ENCODE assay signal across 15 cellular contexts in the genomic region with DNA sequence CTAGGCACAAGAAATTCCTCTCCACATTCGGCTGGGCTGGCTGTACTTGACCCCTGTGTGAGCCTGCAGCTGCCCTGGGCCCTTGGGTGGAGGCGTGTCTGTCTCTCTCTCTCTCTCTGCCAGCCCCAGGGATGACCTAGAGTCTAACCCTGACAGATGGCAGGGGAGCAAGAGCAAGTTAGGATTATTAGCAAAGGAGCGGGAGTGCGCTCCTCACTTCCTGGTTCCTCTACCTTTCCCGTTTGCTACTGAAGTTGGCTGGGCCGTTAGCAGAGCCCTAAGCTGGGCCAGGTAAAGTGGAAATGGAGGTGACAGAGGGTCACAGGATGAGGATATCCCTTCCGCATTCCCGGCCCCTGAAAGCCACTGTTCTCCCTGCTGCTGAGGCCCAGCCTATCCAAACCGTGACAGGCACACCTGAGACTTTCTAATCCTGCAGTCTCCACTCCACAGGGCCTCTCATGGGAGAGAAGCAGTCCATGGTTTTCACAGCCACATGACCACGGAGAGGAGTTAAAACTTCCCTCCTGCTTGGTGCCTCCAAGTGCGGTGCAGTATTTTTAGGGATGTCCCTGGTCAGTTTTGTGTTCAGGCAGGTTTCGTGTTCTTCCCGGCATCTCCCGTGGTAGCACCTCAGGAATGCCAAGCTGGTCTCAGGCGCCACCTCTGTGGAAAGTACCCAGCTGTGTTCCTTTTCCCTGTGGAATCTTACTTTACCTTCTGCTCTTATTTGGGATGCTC.
A peak's percentile ranks its signal among the peaks of the same experiment; 100 is the strongest.
DNase-seq lines count a peak whose midpoint lies in the region; ATAC-seq and TF ChIP-seq lines count a peak whose summit lies in the region.
"Had no signal": no experiment of that assay in that cellular context is flagged by ENCODE, and none has a peak within 500 bp of the region (broad histone marks: within the 10 kb centered on the region; RNA-seq: fewer than 3 reads in every experiment).

No MANE protein-coding gene starts in this region.

- DNase-seq in NCI-H82 treated with DMSO at 0.1 percent for 48 hours (lab: John Stamatoyannopoulos, UW; ENCODE audit: unreplicated experiment) (peak; percentile 66), erythroblast (lab: John Stamatoyannopoulos, UW) (peak; percentile 21 to 23), lung (ENCODE audit: low spot score) (no peak), upper lobe of right lung (no peak), GF-D8 (lab: John Stamatoyannopoulos, UW) (no peak), ovary (no peak), ecto neural progenitor cell (ENCODE audit: low spot score) (no peak)
- DNase-seq: activated CD4-positive, alpha-beta T cell treated with anti-CD3 and anti-CD28 coated beads, Interleukin-2, amount 50 U/mL, for 1 hour; CD4-positive, alpha-beta memory T cell; effector CD8-positive, alpha-beta T cell; MG63; midbrain; NCI-H2171; T-helper 17 cell had no signal

- TF ChIP-seq CTCF in lung (IDR thresholded peaks at IDR 0.05; ENCODE audit: control extremely low read depth, extremely low read depth): no peak
- TF ChIP-seq CTCF in upper lobe of right lung (IDR thresholded peaks at IDR 0.05): no peak
- no peak for TF ChIP-seq CTCF in ovary (IDR thresholded peaks at IDR 0.05)

- H3K4me1 ChIP-seq in lung (ENCODE audit: control insufficient read depth in 2 of 2, insufficient read depth in 2 of 2, low read length in 2 of 2) (peaks cover 3 to 5% of the 10 kb centered on the region in 2 donors), upper lobe of right lung (no peaks in the 10 kb centered on the region), ovary (ENCODE audit: insufficient read depth) (peaks cover 5% of the 10 kb centered on the region)

- H3K27ac ChIP-seq in lung (ENCODE audit: low read depth in 1 of 2, low read length in 1 of 2) (peak overlapping the region in 1 of 2 donors; percentile 54), upper lobe of right lung (peak overlapping the region; percentile 24), ovary (no peak overlapping the region)

- H3K9me3 ChIP-seq in lung (ENCODE audit: control insufficient read depth in 2 of 2, insufficient read depth in 1 of 2, low read length in 1 of 2) (peaks cover 0 to 2% of the 10 kb centered on the region in 2 donors), upper lobe of right lung (no peaks in the 10 kb centered on the region), ovary (no peaks in the 10 kb centered on the region)

- ATAC-seq in lung (ENCODE audit: insufficient read depth, low FRiP score): peak; percentile 49
- peak; percentile 76 for ATAC-seq in upper lobe of right lung
- ATAC-seq: activated T-helper 17 cell treated with anti-CD3 and anti-CD28 coated beads, Interleukin-2, amount 50 U/mL, for 72 hours; T-helper 17 cell had no signal

- no peak for TF ChIP-seq POLR2A in erythroblast (IDR thresholded peaks at IDR 0.05; ENCODE audit: low read length)
- no peak for TF ChIP-seq POLR2A in ovary (IDR thresholded peaks at IDR 0.05)

- H3K36me3 ChIP-seq in lung (ENCODE audit: control insufficient read depth in 2 of 2, insufficient read depth in 2 of 2, low read length in 2 of 2) (peaks cover under 1 to 14% of the 10 kb centered on the region in 2 donors), upper lobe of right lung (peaks cover 28% of the 10 kb centered on the region), ovary (no peaks in the 10 kb centered on the region)
- H3K36me3 ChIP-seq: MG63 had no signal

- intact Hi-C loops in upper lobe of right lung (cut with DNase I) (no loop called here), ovary (cut with DNase I) (no loop called here)

- 76 to 84% methylated on average over 15 of the region's 15 CpGs for WGBS in lung, 2 donors
- WGBS in ovary, 3 donors: 74 to 80% (median 74%) methylated on average over 15 of the region's 15 CpGs

- H3K4me3 ChIP-seq in lung (no peak overlapping the region), upper lobe of right lung (no peak overlapping the region), ovary (no peak overlapping the region)
- H3K4me3 ChIP-seq: MG63 had no signal

- H3K27me3 ChIP-seq in lung (ENCODE audit: control insufficient read depth, insufficient read depth) (no peaks in the 10 kb centered on the region), upper lobe of right lung (no peaks in the 10 kb centered on the region), ovary (no peaks in the 10 kb centered on the region)
- H3K27me3 ChIP-seq: MG63 had no signal

- no peak for TF ChIP-seq EP300 in ovary (IDR thresholded peaks at IDR 0.05)

Comparison
In these comparisons a context has a peak if more than half of its experiments do, and no peak if none do; other contexts are left out.
1. DNase-seq: peak in NCI-H82 treated with DMSO at 0.1 percent for 48 hours (single experiment) and erythroblast (2 of 2); none in lung (single experiment), upper lobe of right lung (single experiment), GF-D8 (single experiment), ovary (0 of 5) and ecto neural progenitor cell (single experiment).